ENCODE assay signal across 13 cellular contexts in genomic region chr17:57368637-57369336, GRCh38.
A peak's percentile ranks its signal among the peaks of the same experiment; 100 is the strongest.
DNase-seq lines count a peak whose midpoint lies in the region; ATAC-seq, FAIRE-seq and TF ChIP-seq lines count a peak whose summit lies in the region.
"Had no signal": no experiment of that assay in that cellular context is flagged by ENCODE, and none has a peak within 500 bp of the region (broad histone marks: within the 10 kb centered on the region; RNA-seq: fewer than 3 reads in every experiment).

No MANE protein-coding gene starts in this region.

- no peak overlapping the region for H3K4me3 ChIP-seq in HepG2 (replicated peaks in 1 of 3; ENCODE audit: insufficient read depth in 1 of 3, low read depth in 2 of 3, low read length in 3 of 3)
- no peak overlapping the region for H3K4me3 ChIP-seq in right lobe of liver
- H3K4me3 ChIP-seq: pancreas had no signal

- BruUV-seq in HepG2 (replicated peaks; lab: Mats Ljungman, UMichigan) = no TSS peak

- H3K27ac ChIP-seq in HepG2 (ENCODE audit: extremely low read length, insufficient read depth, low read length) (peak overlapping the region; percentile 85), right lobe of liver (no peak overlapping the region), KOPT-K1 (ENCODE audit: low read depth, low read length, poor library complexity, severe bottlenecking) (peak overlapping the region; percentile 72), foreskin keratinocyte (peak overlapping the region; percentile 83)

- no peak for ATAC-seq in HepG2
- no peak for ATAC-seq in right lobe of liver
- ATAC-seq in foreskin keratinocyte = no peak
- no peak for ATAC-seq in GM19035 (IDR thresholded peaks at IDR 0.05; ENCODE audit: unreplicated experiment)
- no peak for ATAC-seq in HG03439 (IDR thresholded peaks at IDR 0.05; ENCODE audit: unreplicated experiment)
- ATAC-seq: esophagus mucosa had no signal

- FAIRE-seq in HepG2 (lab: Jason Lieb, UNC) = peak; percentile 18
- FAIRE-seq: pancreas had no signal

- CTCF ChIA-PET in HepG2 (lab: Yijun Ruan, JAX; ENCODE audit: low intra/inter-chr PET ratio, low total read pairs) = interaction anchor here (2.0 kb wide), 1 partner anchor 125 kb away, joined by 6 read pairs; no protein-coding TSS in a partner anchor

- 76% methylated on average over 6 of the region's 6 CpGs for WGBS in HepG2 (ENCODE audit: low lambda C conversion rate)
- 48% methylated on average over 4 of the region's 6 CpGs for WGBS in right lobe of liver (ENCODE audit: insufficient coverage, low coverage, low lambda C conversion rate, missing lambda C conversion rate)

- no peaks in the 10 kb centered on the region for H3K27me3 Mint-ChIP-seq in type B pancreatic cell

- peak overlapping the region; percentile 59 for H3K27ac Mint-ChIP-seq in type B pancreatic cell

- no peak overlapping the region for H3K4me3 Mint-ChIP-seq in type B pancreatic cell

- in situ Hi-C loops in HepG2 (cut with HindIII; ENCODE audit: extremely low pct_ligation_motif_present, low pct_unique_long_range_greater_than_20kb) = no loop called here

- H2AFZ ChIP-seq in HepG2 (ENCODE audit: low read length) = no peak overlapping the region

- no peaks in the 10 kb centered on the region for H3K9me3 Mint-ChIP-seq in type B pancreatic cell

- H3K36me3 Mint-ChIP-seq in type B pancreatic cell = peaks cover 21% of the 10 kb centered on the region

- 0 out of 2 replicates have a peak, but pooled peaks have one; percentile 34 for TF ChIP-seq CTCF in HepG2 (CRISPR knock-in tag; IDR thresholded peaks at IDR 0.05)
- TF ChIP-seq CTCF in right lobe of liver (IDR thresholded peaks at IDR 0.05) = no peak
- TF ChIP-seq CTCF in foreskin keratinocyte (conservative IDR thresholded peaks at IDR 0.05) = no peak
- TF ChIP-seq CTCF in type B pancreatic cell (conservative IDR thresholded peaks at IDR 0.05) = no peak

- TF ChIP-seq RAD21 in HepG2 (CRISPR knock-in tag; IDR thresholded peaks at IDR 0.05) = no peak

- H3K4me2 ChIP-seq in HepG2 (ENCODE audit: low read depth, low read length) = peak overlapping the region; percentile 68; the same call in 1 of the 2 replicates

- no peak overlapping the region; the same call in 1 of the 2 replicates for H3K9ac ChIP-seq in HepG2 (ENCODE audit: insufficient read depth, low read depth, low read length)

- H3K27me3 ChIP-seq in HepG2 (ENCODE audit: control insufficient read depth in 1 of 2, insufficient read depth in 2 of 2, low read length in 2 of 2) (no peaks in the 10 kb centered on the region), right lobe of liver (no peaks in the 10 kb centered on the region), foreskin keratinocyte (no peaks in the 10 kb centered on the region)

- H3K36me3 ChIP-seq in HepG2 (replicated peaks in 1 of 2; ENCODE audit: control insufficient read depth in 1 of 2, insufficient read depth in 2 of 2, low read length in 2 of 2) (peaks cover 1 to 11% of the 10 kb centered on the region in 2 experiments; a peak in 2 of 5 replicates), right lobe of liver (no peaks in the 10 kb centered on the region), KOPT-K1 (ENCODE audit: insufficient read depth, low read length) (peaks cover 43% of the 10 kb centered on the region)
- H3K36me3 ChIP-seq: pancreas had no signal

- H3K79me2 ChIP-seq in HepG2 (ENCODE audit: insufficient read depth, low read length) = peaks cover 35% of the 10 kb centered on the region

- TF ChIP-seq POLR2A in HepG2 (IDR thresholded peaks at IDR 0.05; ENCODE audit: insufficient read depth in 1 of 2, low read depth in 2 of 2, low read length in 2 of 2) (no peak), right lobe of liver (IDR thresholded peaks at IDR 0.05) (no peak)

- DNase-seq in HepG2 (ENCODE audit: low spot score) = peak; percentile 12
- no peak for DNase-seq in right lobe of liver
- no peak for DNase-seq in foreskin keratinocyte
- no peak for DNase-seq in type B pancreatic cell (ENCODE audit: extremely low spot score, unreplicated experiment)
- no peak for DNase-seq in KG1 (lab: John Stamatoyannopoulos, UW)
- DNase-seq: activated CD4-positive, alpha-beta T cell treated with anti-CD3 and anti-CD28 coated beads, Interleukin-2, amount 50 U/mL, for 48 hours; aorta; NCI-H146; pancreas had no signal

- TF ChIP-seq EP300 in HepG2 (IDR thresholded peaks at IDR 0.05; ENCODE audit: low read depth in 2 of 2, low read length in 2 of 2) (no peak), HepG2 (CRISPR knock-in tag; IDR thresholded peaks at IDR 0.05; ENCODE audit: borderline replicate concordance) (no peak)

- H3K9me3 ChIP-seq in HepG2 (ENCODE audit: low read length) = peaks cover 4% of the 10 kb centered on the region; the same call in 1 of the 2 replicates
- H3K9me3 ChIP-seq in right lobe of liver = no peaks in the 10 kb centered on the region
- peaks cover 12% of the 10 kb centered on the region for H3K9me3 ChIP-seq in KOPT-K1 (ENCODE audit: insufficient read depth, low read length, poor library complexity, severe bottlenecking)
- H3K9me3 ChIP-seq: pancreas had no signal

- H3K4me1 Mint-ChIP-seq in type B pancreatic cell (ENCODE audit: unreplicated experiment) = peaks cover 65% of the 10 kb centered on the region

- no peaks in the 10 kb centered on the region; the same call in 1 of the 2 replicates for H4K20me1 ChIP-seq in HepG2 (ENCODE audit: insufficient read depth, low read length)

- POLR2A ChIA-PET in HepG2 (lab: Yijun Ruan, JAX) = interaction anchor here (2.5 to 2.6 kb wide), 2 partner anchors 11 to 111 kb away, joined by 7 to 12 read pairs; no protein-coding TSS in a partner anchor

- H3K4me1 ChIP-seq in HepG2 (ENCODE audit: insufficient read depth, low read length) = peaks cover 87% of the 10 kb centered on the region
- peaks cover 0 to 43% (median 12%) of the 10 kb centered on the region in 4 donors for H3K4me1 ChIP-seq in right lobe of liver
- peaks cover 43% of the 10 kb centered on the region for H3K4me1 ChIP-seq in foreskin keratinocyte

- intact Hi-C loops in HepG2 (cut with micrococcal nuclease; ENCODE audit: unreplicated experiment) = loop anchor here (5.0 kb wide), 1 partner anchor 74 kb away; no protein-coding TSS in a partner anchor
- intact Hi-C loops in right lobe of liver (cut with DNase I) = no loop called here

TF ChIP-seq in HepG2, 621 proteins besides CTCF, POLR2A, EP300 and RAD21 (continues in another document):
- TF ChIP-seq, protein P1, sequence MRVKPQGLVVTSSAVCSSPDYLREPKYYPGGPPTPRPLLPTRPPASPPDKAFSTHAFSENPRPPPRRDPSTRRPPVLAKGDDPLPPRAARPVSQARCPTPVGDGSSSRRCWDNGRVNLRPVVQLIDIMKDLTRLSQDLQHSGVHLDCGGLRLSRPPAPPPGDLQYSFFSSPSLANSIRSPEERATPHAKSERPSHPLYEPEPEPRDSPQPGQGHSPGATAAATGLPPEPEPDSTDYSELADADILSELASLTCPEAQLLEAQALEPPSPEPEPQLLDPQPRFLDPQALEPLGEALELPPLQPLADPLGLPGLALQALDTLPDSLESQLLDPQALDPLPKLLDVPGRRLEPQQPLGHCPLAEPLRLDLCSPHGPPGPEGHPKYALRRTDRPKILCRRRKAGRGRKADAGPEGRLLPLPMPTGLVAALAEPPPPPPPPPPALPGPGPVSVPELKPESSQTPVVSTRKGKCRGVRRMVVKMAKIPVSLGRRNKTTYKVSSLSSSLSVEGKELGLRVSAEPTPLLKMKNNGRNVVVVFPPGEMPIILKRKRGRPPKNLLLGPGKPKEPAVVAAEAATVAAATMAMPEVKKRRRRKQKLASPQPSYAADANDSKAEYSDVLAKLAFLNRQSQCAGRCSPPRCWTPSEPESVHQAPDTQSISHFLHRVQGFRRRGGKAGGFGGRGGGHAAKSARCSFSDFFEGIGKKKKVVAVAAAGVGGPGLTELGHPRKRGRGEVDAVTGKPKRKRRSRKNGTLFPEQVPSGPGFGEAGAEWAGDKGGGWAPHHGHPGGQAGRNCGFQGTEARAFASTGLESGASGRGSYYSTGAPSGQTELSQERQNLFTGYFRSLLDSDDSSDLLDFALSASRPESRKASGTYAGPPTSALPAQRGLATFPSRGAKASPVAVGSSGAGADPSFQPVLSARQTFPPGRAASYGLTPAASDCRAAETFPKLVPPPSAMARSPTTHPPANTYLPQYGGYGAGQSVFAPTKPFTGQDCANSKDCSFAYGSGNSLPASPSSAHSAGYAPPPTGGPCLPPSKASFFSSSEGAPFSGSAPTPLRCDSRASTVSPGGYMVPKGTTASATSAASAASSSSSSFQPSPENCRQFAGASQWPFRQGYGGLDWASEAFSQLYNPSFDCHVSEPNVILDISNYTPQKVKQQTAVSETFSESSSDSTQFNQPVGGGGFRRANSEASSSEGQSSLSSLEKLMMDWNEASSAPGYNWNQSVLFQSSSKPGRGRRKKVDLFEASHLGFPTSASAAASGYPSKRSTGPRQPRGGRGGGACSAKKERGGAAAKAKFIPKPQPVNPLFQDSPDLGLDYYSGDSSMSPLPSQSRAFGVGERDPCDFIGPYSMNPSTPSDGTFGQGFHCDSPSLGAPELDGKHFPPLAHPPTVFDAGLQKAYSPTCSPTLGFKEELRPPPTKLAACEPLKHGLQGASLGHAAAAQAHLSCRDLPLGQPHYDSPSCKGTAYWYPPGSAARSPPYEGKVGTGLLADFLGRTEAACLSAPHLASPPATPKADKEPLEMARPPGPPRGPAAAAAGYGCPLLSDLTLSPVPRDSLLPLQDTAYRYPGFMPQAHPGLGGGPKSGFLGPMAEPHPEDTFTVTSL (CRISPR knock-in tag; IDR thresholded peaks at IDR 0.05; ENCODE audit: borderline replicate concordance) = 0 out of 2 replicates have a peak, but pooled peaks have one; percentile 21
- TF ChIP-seq PCBP2 (optimal IDR thresholded peaks at IDR 0.05; ENCODE audit: low read depth, low read length, poor library complexity, severe bottlenecking) = no peak
- 0 out of 2 replicates have a peak, but pooled peaks have one; percentile 17 for TF ChIP-seq STAG1 (CRISPR knock-in tag; IDR thresholded peaks at IDR 0.05)
- TF ChIP-seq, protein P2, sequence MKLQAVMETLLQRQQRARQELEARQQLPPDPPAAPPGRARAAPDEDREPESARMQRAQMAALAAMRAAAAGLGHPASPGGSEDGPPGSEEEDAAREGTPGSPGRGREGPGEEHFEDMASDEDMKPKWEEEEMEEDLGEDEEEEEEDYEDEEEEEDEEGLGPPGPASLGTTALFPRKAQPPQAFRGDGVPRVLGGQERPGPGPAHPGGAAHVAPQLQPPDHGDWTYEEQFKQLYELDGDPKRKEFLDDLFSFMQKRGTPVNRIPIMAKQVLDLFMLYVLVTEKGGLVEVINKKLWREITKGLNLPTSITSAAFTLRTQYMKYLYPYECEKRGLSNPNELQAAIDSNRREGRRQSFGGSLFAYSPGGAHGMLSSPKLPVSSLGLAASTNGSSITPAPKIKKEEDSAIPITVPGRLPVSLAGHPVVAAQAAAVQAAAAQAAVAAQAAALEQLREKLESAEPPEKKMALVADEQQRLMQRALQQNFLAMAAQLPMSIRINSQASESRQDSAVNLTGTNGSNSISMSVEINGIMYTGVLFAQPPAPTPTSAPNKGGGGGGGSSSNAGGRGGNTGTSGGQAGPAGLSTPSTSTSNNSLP (IDR thresholded peaks at IDR 0.05; ENCODE audit: low read depth, low read length) = no peak
- no peak for TF ChIP-seq NFIB (CRISPR knock-in tag; IDR thresholded peaks at IDR 0.05; ENCODE audit: borderline replicate concordance)

Comparison
In these comparisons a context has a peak if more than half of its experiments do, and no peak if none do; other contexts are left out.
1. H3K27ac ChIP-seq: peak in HepG2 (single experiment), KOPT-K1 (single experiment) and foreskin keratinocyte (single experiment); none in right lobe of liver (0 of 3).